8 cellular contexts compared by ENCODE assay signal in genomic region chr2:127887452-127888219, GRCh38. TPM values are rescaled to one million over a fixed set of nuclear protein-coding genes. Genes with fewer than 3 reads are reported as not detected.
A peak's percentile ranks its signal among the peaks of the same experiment; 100 is the strongest.
DNase-seq lines count a peak whose midpoint lies in the region; ATAC-seq and TF ChIP-seq lines count a peak whose summit lies in the region.

No MANE protein-coding gene starts in this region.

- peaks cover 21% of the 10 kb centered on the region for H3K36me3 Mint-ChIP-seq in CD4-positive, alpha-beta T cell (ENCODE audit: low read depth)
- H3K36me3 Mint-ChIP-seq in effector memory CD8-positive, alpha-beta T cell (ENCODE audit: insufficient read depth), result peaks cover 30% of the 10 kb centered on the region
- H3K36me3 Mint-ChIP-seq in neural crest cell (ENCODE audit: low read depth), result peaks cover 4% of the 10 kb centered on the region

- H3K36me3 ChIP-seq in OCI-LY3 (replicated peaks; ENCODE audit: low read depth, low read length), result peaks cover 7% of the 10 kb centered on the region

- no peak for DNase-seq in CD4-positive, alpha-beta T cell
- no peak for DNase-seq in effector memory CD8-positive, alpha-beta T cell
- DNase-seq in neural crest cell (ENCODE audit: low read depth, low spot score) (no peak), DMS153 treated with DMSO at 0.1 percent for 48 hours (lab: John Stamatoyannopoulos, UW; ENCODE audit: unreplicated experiment) (no peak), DMS53 (lab: John Stamatoyannopoulos, UW) (no peak), NCI-H2107 (lab: John Stamatoyannopoulos, UW) (no peak)

- H3K4me3 Mint-ChIP-seq in CD4-positive, alpha-beta T cell, result peak overlapping the region; percentile 90
- peak overlapping the region in 1 of 2 donors; percentile 92 for H3K4me3 Mint-ChIP-seq in effector memory CD8-positive, alpha-beta T cell
- H3K4me3 Mint-ChIP-seq in neural crest cell, result peak overlapping the region; percentile 93

- CTCF ChIA-PET in CD4-positive, alpha-beta T cell (lab: Charles Lee), result no interaction called here

- H3K79me2 ChIP-seq in OCI-LY3 (ENCODE audit: low read length), result peaks cover 23% of the 10 kb centered on the region

- POLR2A ChIA-PET in CD4-positive, alpha-beta T cell (lab: Charles Lee), result interaction anchor here (3.1 kb wide), 1 partner anchor 203 kb away, joined by 12 read pairs; the partner anchor contains the start of gene UGGT1

- H3K4me1 Mint-ChIP-seq in CD4-positive, alpha-beta T cell (ENCODE audit: low read depth), result peaks cover 49% of the 10 kb centered on the region
- H3K4me1 Mint-ChIP-seq in effector memory CD8-positive, alpha-beta T cell (ENCODE audit: low read depth in 2 of 2), result peaks cover 19 to 25% of the 10 kb centered on the region in 2 donors
- H3K4me1 Mint-ChIP-seq in neural crest cell, result peaks cover 35% of the 10 kb centered on the region

- peak overlapping the region; percentile 60 for H3K4me2 ChIP-seq in OCI-LY3 (ENCODE audit: low read length)

- intact Hi-C loops in CD4-positive, alpha-beta T cell (cut with DNase I, micrococcal nuclease), result loop anchor here (2.0 to 10.0 kb wide), 5 partner anchors 137 to 503 kb away; partner anchors contain the start of genes MAP3K2 (in 1 of the 2) and SAP130 (in 1 of the 2)

- no peaks in the 10 kb centered on the region for H3K27me3 ChIP-seq in CD4-positive, alpha-beta T cell (ENCODE audit: control insufficient read depth, insufficient read depth, low read length)
- no peaks in the 10 kb centered on the region for H3K27me3 ChIP-seq in OCI-LY3 (ENCODE audit: low read depth, low read length)

- no peak for ATAC-seq in CD4-positive, alpha-beta T cell (ENCODE audit: poor library complexity)
- no peak for ATAC-seq in effector memory CD8-positive, alpha-beta T cell (replicated peaks)
- no peak for ATAC-seq in activated CD4-positive, CD25-positive, alpha-beta regulatory T cell treated with anti-CD3 and anti-CD28 coated beads, Interleukin-2, amount 50 U/mL, for 24 hours

- H4K20me1 ChIP-seq in OCI-LY3 (ENCODE audit: insufficient read depth, low read length), result peaks cover 8% of the 10 kb centered on the region

- no peak for TF ChIP-seq CTCF in CD4-positive, alpha-beta T cell (IDR thresholded peaks at IDR 0.05)
- TF ChIP-seq CTCF in OCI-LY3 (IDR thresholded peaks at IDR 0.05; ENCODE audit: low read depth, low read length) (no peak), neural crest cell (conservative IDR thresholded peaks at IDR 0.05) (no peak)

- peak overlapping the region; percentile 14 for H3K27ac ChIP-seq in CD4-positive, alpha-beta T cell (ENCODE audit: low read depth, low read length)
- no peak overlapping the region for H3K27ac ChIP-seq in OCI-LY3 (ENCODE audit: low read length)

- H3K9me3 Mint-ChIP-seq in CD4-positive, alpha-beta T cell, result no peaks in the 10 kb centered on the region
- no peaks in the 10 kb centered on the region for H3K9me3 Mint-ChIP-seq in effector memory CD8-positive, alpha-beta T cell
- H3K9me3 Mint-ChIP-seq in neural crest cell, result no peaks in the 10 kb centered on the region

- peaks cover 20% of the 10 kb centered on the region for H3K4me1 ChIP-seq in OCI-LY3 (ENCODE audit: low read length)

- H3K4me3 ChIP-seq in OCI-LY3 (ENCODE audit: low read length), result peak overlapping the region; percentile 71

- H3K27ac Mint-ChIP-seq in CD4-positive, alpha-beta T cell, result peak overlapping the region; percentile 83
- peak overlapping the region; percentile 41 to 81 for H3K27ac Mint-ChIP-seq in effector memory CD8-positive, alpha-beta T cell
- H3K27ac Mint-ChIP-seq in neural crest cell (ENCODE audit: unreplicated experiment), result no peak overlapping the region

- no peaks in the 10 kb centered on the region for H3K27me3 Mint-ChIP-seq in CD4-positive, alpha-beta T cell
- no peaks in the 10 kb centered on the region for H3K27me3 Mint-ChIP-seq in effector memory CD8-positive, alpha-beta T cell
- no peaks in the 10 kb centered on the region for H3K27me3 Mint-ChIP-seq in neural crest cell (ENCODE audit: low read depth)

- H3K9ac ChIP-seq in OCI-LY3 (ENCODE audit: low read length), result peak overlapping the region; percentile 55

- H3K9me3 ChIP-seq in CD4-positive, alpha-beta T cell (ENCODE audit: control insufficient read depth, low read length), result no peaks in the 10 kb centered on the region
- no peaks in the 10 kb centered on the region for H3K9me3 ChIP-seq in OCI-LY3 (ENCODE audit: insufficient read depth, low read length)

- H2AFZ ChIP-seq in OCI-LY3 (ENCODE audit: low read depth, low read length), result no peak overlapping the region

RNA-seq across cellular contexts. Expression of gene AMMECR1L, which starts 1.9 kb away (rescaled TPM):
- total RNA-seq in CD4-positive, alpha-beta T cell, result 10 to 100 TPM in 1 of 2 experiments, 1 to 10 TPM in 1; 9.6 to 10.1 TPM
- 25.3 and 27.0 TPM in 2 replicates for total RNA-seq in neural crest cell

RNA-seq across cellular contexts. Expression of gene POLR2D, which starts 29.7 kb away (rescaled TPM):
- total RNA-seq in CD4-positive, alpha-beta T cell, result 10 to 100 TPM; 30.5 to 32.9 TPM
- 83.1 and 84.5 TPM in 2 replicates for total RNA-seq in neural crest cell
